In genomic region chr17:11441004-11441403, GRCh38 we compare ENCODE assay signal across 33 cellular contexts.
DNase-seq lines count a peak whose midpoint lies in the region; ATAC-seq, FAIRE-seq and TF ChIP-seq lines count a peak whose summit lies in the region.
"Had no signal": no experiment of that assay in that cellular context is flagged by ENCODE, and none has a peak within 500 bp of the region (broad histone marks: within the 10 kb centered on the region; RNA-seq: fewer than 3 reads in every experiment).

No MANE protein-coding gene starts in this region.

- no peak for DNase-seq in HepG2 (ENCODE audit: low spot score)
- no peak for DNase-seq in left lobe of liver (ENCODE audit: low spot score)
- no peak for DNase-seq in right lobe of liver
- DNase-seq in NCI-H2029 (lab: John Stamatoyannopoulos, UW) = no peak
- no peak for DNase-seq in NCI-H2107 treated with DMSO at 0.1 percent for 48 hours (lab: John Stamatoyannopoulos, UW; ENCODE audit: unreplicated experiment)
- DNase-seq: 8988T; ACHN; AML-193; BE2C; C1 segment of cervical spinal cord; Caco-2; Calu3; CD4-positive, alpha-beta memory T cell; CD4-positive, alpha-beta T cell; CD4-positive, CD25-positive, alpha-beta regulatory T cell; CD8-positive, alpha-beta memory T cell; CD8-positive, alpha-beta T cell; COR-L47; DMS 273 treated with DMSO at 0.1 percent for 48 hours; DMS153; DMS53; DMS79; DMS79 treated with DMSO at 0.1 percent for 48 hours; DND-41; EL had no signal

- POLR2A ChIA-PET in HepG2 (lab: Yijun Ruan, JAX) = no interaction called here

- TF ChIP-seq POLR2A in HepG2 (IDR thresholded peaks at IDR 0.05; ENCODE audit: insufficient read depth in 1 of 2, low read depth in 2 of 2, low read length in 2 of 2) (no peak), right lobe of liver (IDR thresholded peaks at IDR 0.05) (no peak)

- H3K9me3 ChIP-seq in liver (ENCODE audit: control insufficient read depth in 4 of 4, low read length in 3 of 4) (no peaks in the 10 kb centered on the region), HepG2 (ENCODE audit: low read length) (no peaks in the 10 kb centered on the region), right lobe of liver (no peaks in the 10 kb centered on the region)
- H3K9me3 ChIP-seq: A549; BE2C; BLaER1; BLaER1 treated with 17β-estradiol and CSF1 and Interleukin-3, amounts not matched to agents 10 nM and 100 nM; Caco-2 had no signal

- no peaks in the 10 kb centered on the region for H3K27me3 ChIP-seq in liver (ENCODE audit: control insufficient read depth in 4 of 4, insufficient read depth in 4 of 4, low read length in 3 of 4)
- no peaks in the 10 kb centered on the region for H3K27me3 ChIP-seq in HepG2 (ENCODE audit: control insufficient read depth in 1 of 2, insufficient read depth in 2 of 2, low read length in 2 of 2)
- no peaks in the 10 kb centered on the region for H3K27me3 ChIP-seq in right lobe of liver
- H3K27me3 ChIP-seq: BE2C; BLaER1 treated with 17β-estradiol and CSF1 and Interleukin-3, amounts not matched to agents 10 nM and 100 nM had no signal

- 39% methylated on average over 1 of the region's 1 CpG for WGBS in liver
- WGBS in HepG2 (ENCODE audit: low lambda C conversion rate) = 8% methylated on average over 1 of the region's 1 CpG
- WGBS in right lobe of liver (ENCODE audit: insufficient coverage, low coverage, low lambda C conversion rate, missing lambda C conversion rate) = 56% methylated on average over 1 of the region's 1 CpG

- H3K36me3 ChIP-seq in liver (ENCODE audit: control insufficient read depth in 4 of 4, insufficient read depth in 3 of 4, low read depth in 1 of 4, low read length in 3 of 4) = no peaks in the 10 kb centered on the region
- H3K36me3 ChIP-seq in HepG2 (replicated peaks in 1 of 2; ENCODE audit: control insufficient read depth in 1 of 2, insufficient read depth in 2 of 2, low read length in 2 of 2) = no peaks in the 10 kb centered on the region
- no peaks in the 10 kb centered on the region for H3K36me3 ChIP-seq in right lobe of liver
- H3K36me3 ChIP-seq: BE2C; BLaER1; BLaER1 treated with 17β-estradiol and CSF1 and Interleukin-3, amounts not matched to agents 10 nM and 100 nM had no signal

- no peak for FAIRE-seq in HepG2 (lab: Jason Lieb, UNC)
- FAIRE-seq: A204.1, A549, D721Med had no signal

- no peak overlapping the region for H3K4me2 ChIP-seq in HepG2 (ENCODE audit: low read depth, low read length)
- H3K4me2 ChIP-seq: A549; BLaER1; BLaER1 treated with 17β-estradiol and CSF1 and Interleukin-3, amounts not matched to agents 10 nM and 100 nM had no signal

- H3K27ac ChIP-seq in liver (ENCODE audit: low read depth in 1 of 2, low read length in 2 of 2) (no peak overlapping the region), HepG2 (ENCODE audit: extremely low read length, insufficient read depth, low read length) (no peak overlapping the region), right lobe of liver (no peak overlapping the region)
- H3K27ac ChIP-seq: 22Rv1; A549; BLaER1; BLaER1 treated with 17β-estradiol and CSF1 and Interleukin-3, amounts not matched to agents 10 nM and 100 nM; C4-2B had no signal

- intact Hi-C loops in HepG2 (cut with micrococcal nuclease; ENCODE audit: unreplicated experiment) (no loop called here), right lobe of liver (cut with DNase I) (no loop called here)

- CTCF ChIA-PET in HepG2 (lab: Yijun Ruan, JAX; ENCODE audit: low intra/inter-chr PET ratio, low total read pairs) = no interaction called here

- no TSS peak for BruUV-seq in HepG2 (replicated peaks; lab: Mats Ljungman, UMichigan)

- peaks cover 0 to 14% (median 4%) of the 10 kb centered on the region in 4 donors for H3K4me1 ChIP-seq in liver (ENCODE audit: control insufficient read depth in 4 of 4, insufficient read depth in 4 of 4, low read length in 3 of 4)
- no peaks in the 10 kb centered on the region for H3K4me1 ChIP-seq in HepG2 (ENCODE audit: insufficient read depth, low read length)
- H3K4me1 ChIP-seq in right lobe of liver = no peaks in the 10 kb centered on the region
- H3K4me1 ChIP-seq: A549; BE2C; BLaER1; BLaER1 treated with 17β-estradiol and CSF1 and Interleukin-3, amounts not matched to agents 10 nM and 100 nM; Caco-2 had no signal

- TF ChIP-seq RAD21 in liver (IDR thresholded peaks at IDR 0.05) = no peak
- TF ChIP-seq RAD21 in HepG2 (CRISPR knock-in tag; IDR thresholded peaks at IDR 0.05) = no peak

- no peaks in the 10 kb centered on the region for H4K20me1 ChIP-seq in HepG2 (ENCODE audit: insufficient read depth, low read length)
- H4K20me1 ChIP-seq: BLaER1; BLaER1 treated with 17β-estradiol and CSF1 and Interleukin-3, amounts not matched to agents 10 nM and 100 nM had no signal

- in situ Hi-C loops in HepG2 (cut with HindIII; ENCODE audit: extremely low pct_ligation_motif_present, low pct_unique_long_range_greater_than_20kb) = no loop called here

- ATAC-seq in HepG2 (no peak), left lobe of liver (peak; percentile 83), right lobe of liver (peak in 3 of 4 donors; percentile 50 to 83 (median 80))
- ATAC-seq: A549; CD8-positive, alpha-beta T cell had no signal

- H3K79me2 ChIP-seq in HepG2 (ENCODE audit: insufficient read depth, low read length) = no peaks in the 10 kb centered on the region

- no peak overlapping the region for H2AFZ ChIP-seq in HepG2 (ENCODE audit: low read length)

- H3K9ac ChIP-seq in liver (ENCODE audit: low read depth in 1 of 2, low read length in 2 of 2) = no peak overlapping the region
- no peak overlapping the region for H3K9ac ChIP-seq in HepG2 (ENCODE audit: insufficient read depth, low read depth, low read length)
- H3K9ac ChIP-seq: BLaER1; BLaER1 treated with 17β-estradiol and CSF1 and Interleukin-3, amounts not matched to agents 10 nM and 100 nM had no signal

- TF ChIP-seq CTCF in liver (IDR thresholded peaks at IDR 0.05; ENCODE audit: low read depth, low read length, missing input control) (no peak), HepG2 (CRISPR knock-in tag; IDR thresholded peaks at IDR 0.05) (no peak), right lobe of liver (IDR thresholded peaks at IDR 0.05) (no peak)

- TF ChIP-seq EP300 in HepG2 (IDR thresholded peaks at IDR 0.05; ENCODE audit: low read depth in 2 of 2, low read length in 2 of 2) = no peak
- TF ChIP-seq EP300 in HepG2 (CRISPR knock-in tag; IDR thresholded peaks at IDR 0.05; ENCODE audit: borderline replicate concordance) = no peak

- H3K4me3 ChIP-seq in liver (ENCODE audit: low read depth in 1 of 3, low read length in 3 of 3) (no peak overlapping the region), HepG2 (replicated peaks in 1 of 3; ENCODE audit: insufficient read depth in 1 of 3, low read depth in 2 of 3, low read length in 3 of 3) (no peak overlapping the region), right lobe of liver (no peak overlapping the region)
- H3K4me3 ChIP-seq: A549; BLaER1; BLaER1 treated with 17β-estradiol and CSF1 and Interleukin-3, amounts not matched to agents 10 nM and 100 nM had no signal

TF ChIP-seq in liver, 16 proteins besides CTCF, POLR2A, EP300 and RAD21:
- TF ChIP-seq EGR1 (IDR thresholded peaks at IDR 0.05; ENCODE audit: low read depth in 2 of 2) (no peak), GABPA (IDR thresholded peaks at IDR 0.05 in 1 of 2, conservative IDR thresholded peaks at IDR 0.05 in 1 of 2) (no peak), RXRA (IDR thresholded peaks at IDR 0.05) (no peak), ZBTB33 (IDR thresholded peaks at IDR 0.05) (no peak), MAX (IDR thresholded peaks at IDR 0.05) (no peak), NR2F2 (IDR thresholded peaks at IDR 0.05) (no peak), HNF4A (conservative IDR thresholded peaks at IDR 0.05) (peak; percentile 33 to 58)

TF ChIP-seq in HepG2, 621 proteins besides CTCF, POLR2A, EP300 and RAD21:
- no peak for TF ChIP-seq KLF9 (CRISPR knock-in tag; IDR thresholded peaks at IDR 0.05; ENCODE audit: low read depth)
- TF ChIP-seq SRF (IDR thresholded peaks at IDR 0.05; ENCODE audit: low read depth, low read length) = no peak
- no peak for TF ChIP-seq ZFP36L2 (CRISPR knock-in tag; IDR thresholded peaks at IDR 0.05)
- no peak for TF ChIP-seq ZNF24 (IDR thresholded peaks at IDR 0.05)
- no peak for TF ChIP-seq SATB2 (CRISPR knock-in tag; IDR thresholded peaks at IDR 0.05)
- TF ChIP-seq ZNF878 (CRISPR knock-in tag; IDR thresholded peaks at IDR 0.05) = no peak
- no peak for TF ChIP-seq NR2F6 (IDR thresholded peaks at IDR 0.05)
- TF ChIP-seq NR2F6 (CRISPR knock-in tag; IDR thresholded peaks at IDR 0.05) = no peak
- TF ChIP-seq PPARG (CRISPR knock-in tag; conservative IDR thresholded peaks at IDR 0.05) = no peak
- no peak for TF ChIP-seq YEATS2 (CRISPR knock-in tag; IDR thresholded peaks at IDR 0.05; ENCODE audit: borderline replicate concordance)
